Comparison of ENCODE assay signal across 13 cellular contexts in genomic region chr5:146007270-146007669, GRCh38.
A peak's percentile ranks its signal among the peaks of the same experiment; 100 is the strongest.
DNase-seq lines count a peak whose midpoint lies in the region; ATAC-seq and TF ChIP-seq lines count a peak whose summit lies in the region.
"Had no signal": no experiment of that assay in that cellular context is flagged by ENCODE, and none has a peak within 500 bp of the region (broad histone marks: within the 10 kb centered on the region; RNA-seq: fewer than 3 reads in every experiment).

No MANE protein-coding gene starts in this region.

- no peak overlapping the region for H3K4me2 ChIP-seq in HCT116 (ENCODE audit: low read length)
- H3K4me2 ChIP-seq: PC-9 had no signal

- POLR2A ChIA-PET in HCT116 (lab: Charles Lee) = no interaction called here

- no peaks in the 10 kb centered on the region for H3K27me3 ChIP-seq in HCT116 (ENCODE audit: insufficient read depth, low read length)
- H3K27me3 ChIP-seq: BLaER1 treated with 17β-estradiol and CSF1 and Interleukin-3, amounts not matched to agents 10 nM and 100 nM had no signal

- intact Hi-C loops in HCT116 (cut with micrococcal nuclease) = no loop called here

- H3K9ac ChIP-seq in HCT116 (ENCODE audit: low read length) = no peak overlapping the region
- H3K9ac ChIP-seq: BLaER1 treated with 17β-estradiol and CSF1 and Interleukin-3, amounts not matched to agents 10 nM and 100 nM had no signal

- no peaks in the 10 kb centered on the region for H3K79me2 ChIP-seq in HCT116 (ENCODE audit: insufficient read depth, low read length)

- H3K36me3 ChIP-seq in HCT116 (ENCODE audit: control insufficient read depth in 1 of 2, insufficient read depth in 2 of 2, low read length in 2 of 2) = no peaks in the 10 kb centered on the region
- H3K36me3 ChIP-seq: BLaER1 treated with 17β-estradiol and CSF1 and Interleukin-3, amounts not matched to agents 10 nM and 100 nM; HAP-1 had no signal

- no peak overlapping the region for H2AFZ ChIP-seq in HCT116 (ENCODE audit: low read depth, low read length, poor library complexity, severe bottlenecking)
- H2AFZ ChIP-seq: PC-9 had no signal

- H3K4me3 ChIP-seq in HCT116 (replicated peaks in 1 of 2; ENCODE audit: low read depth in 1 of 2, low read length in 2 of 2) = no peak overlapping the region
- H3K4me3 ChIP-seq: BLaER1 treated with 17β-estradiol and CSF1 and Interleukin-3, amounts not matched to agents 10 nM and 100 nM; HAP-1; PC-9 had no signal

- H4K20me1 ChIP-seq in HCT116 (ENCODE audit: insufficient read depth) = no peaks in the 10 kb centered on the region
- H4K20me1 ChIP-seq: BLaER1 treated with 17β-estradiol and CSF1 and Interleukin-3, amounts not matched to agents 10 nM and 100 nM had no signal

- RAD21 ChIA-PET in HCT116 (lab: Charles Lee; ENCODE audit: low non-redundant PET in 1 of 2, low total read pairs in 2 of 2, uncharacterized antibody in 2 of 2, unreplicated experiment in 2 of 2) = no interaction called here

- CTCF ChIA-PET in HCT116 (lab: Charles Lee) = no interaction called here

- peak; percentile 93 for ATAC-seq in HCT116

- BruUV-seq in HCT116 (replicated peaks; lab: Mats Ljungman, UMichigan) = no TSS peak

- no peaks in the 10 kb centered on the region for H3K9me3 ChIP-seq in HCT116 (ENCODE audit: control insufficient read depth in 1 of 2, insufficient read depth in 1 of 2, low read depth in 1 of 2, low read length in 2 of 2)
- H3K9me3 ChIP-seq: HAP-1 had no signal

- H3K27ac ChIP-seq in 22Rv1 = no peak overlapping the region
- H3K27ac ChIP-seq in HCT116 (ENCODE audit: low read depth, low read length) = no peak overlapping the region
- H3K27ac ChIP-seq: BLaER1 treated with 17β-estradiol and CSF1 and Interleukin-3, amounts not matched to agents 10 nM and 100 nM; PC-9 had no signal

- H3K4me1 ChIP-seq in HCT116 (ENCODE audit: control insufficient read depth in 1 of 2, insufficient read depth in 2 of 2, low read length in 2 of 2) = peaks cover 5 to 9% of the 10 kb centered on the region in 2 experiments; a peak in 3 of 4 replicates
- H3K4me1 ChIP-seq: HAP-1 had no signal

- no peak for TF ChIP-seq POLR2A in HCT116 (IDR thresholded peaks at IDR 0.05; ENCODE audit: borderline replicate concordance, extremely low read depth, insufficient read depth, insufficient read length)

- peak; percentile 27 for DNase-seq in HCT116 (ENCODE audit: low read depth, low spot score)
- peak; percentile 60 for DNase-seq in RKO (ENCODE audit: low spot score)
- peak; percentile 23 for DNase-seq in fibroblast of peridontal ligament (ENCODE audit: extremely low read depth)
- no peak for DNase-seq in central memory CD4-positive, alpha-beta T cell
- no peak for DNase-seq in activated CD8-positive, alpha-beta memory T cell treated with anti-CD3 and anti-CD28 coated beads, Interleukin-2, amount 50 U/mL, for 4 hours
- no peak for DNase-seq in T-helper 2 cell
- no peak for DNase-seq in NCI-H2107 treated with DMSO at 0.1 percent for 48 hours (lab: John Stamatoyannopoulos, UW; ENCODE audit: unreplicated experiment)
- DNase-seq: foreskin melanocyte; PC-9; stimulated activated CD4-positive, alpha-beta T cell treated with anti-CD3 and anti-CD28 coated beads, Interleukin-15, amount 100 ng/mL, for 24 hours had no signal

- H3K9me2 ChIP-seq in HCT116 (ENCODE audit: insufficient read depth) = no peaks in the 10 kb centered on the region

- 0 out of 2 replicates have a peak, but pooled peaks have one; percentile 10 for TF ChIP-seq CTCF in 22Rv1 (IDR thresholded peaks at IDR 0.05)
- TF ChIP-seq CTCF in HCT116 (IDR thresholded peaks at IDR 0.05 in 2 of 3, conservative IDR thresholded peaks at IDR 0.05 in 1 of 3; ENCODE audit: borderline replicate concordance in 1 of 3, insufficient read depth in 1 of 3, low read depth in 2 of 3, low read length in 2 of 3) = peak in 2 of 3 experiments; percentile 30 to 41; a peak in 3 of 6 replicates

- peak; percentile 40 for TF ChIP-seq RAD21 in HCT116 (IDR thresholded peaks at IDR 0.05; ENCODE audit: low read depth)

TF ChIP-seq in HCT116, 20 proteins besides CTCF, POLR2A, EP300 and RAD21:
- TF ChIP-seq EGR1 (IDR thresholded peaks at IDR 0.05; ENCODE audit: low read depth) (no peak), ATF3 (IDR thresholded peaks at IDR 0.05) (no peak), POLR2AphosphoS5 (IDR thresholded peaks at IDR 0.05; ENCODE audit: low read depth, low read length) (no peak), EZH2 (IDR thresholded peaks at IDR 0.05) (no peak), MAX (IDR thresholded peaks at IDR 0.05) (no peak), ZNF274 (IDR thresholded peaks at IDR 0.05; ENCODE audit: low read depth, low read length) (no peak), ZBTB33 (IDR thresholded peaks at IDR 0.05; ENCODE audit: extremely low read depth, insufficient replicate concordance, low read length) (no peak), ELF1 (IDR thresholded peaks at IDR 0.05; ENCODE audit: borderline replicate concordance, low read depth) (no peak), SIN3A (IDR thresholded peaks at IDR 0.05; ENCODE audit: low read depth) (no peak), SRF (IDR thresholded peaks at IDR 0.05; ENCODE audit: low read depth) (no peak), REST (IDR thresholded peaks at IDR 0.05; ENCODE audit: low read depth) (no peak), JUND (IDR thresholded peaks at IDR 0.05) (no peak), SP1 (IDR thresholded peaks at IDR 0.05; ENCODE audit: low read depth) (no peak)

Comparison
In these comparisons a context has a peak if more than half of its experiments do, and no peak if none do; other contexts are left out.
1. DNase-seq: peak in HCT116 (single experiment), RKO (single experiment) and fibroblast of peridontal ligament (single experiment); none in central memory CD4-positive, alpha-beta T cell (single experiment), activated CD8-positive, alpha-beta memory T cell treated with anti-CD3 and anti-CD28 coated beads, Interleukin-2, amount 50 U/mL, for 4 hours (single experiment), T-helper 2 cell (0 of 5) and NCI-H2107 treated with DMSO at 0.1 percent for 48 hours (single experiment).